In genomic region chr10:64170791-64171190, GRCh38 we compare ENCODE assay signal across 19 cellular contexts.
DNase-seq lines count a peak whose midpoint lies in the region; ATAC-seq and TF ChIP-seq lines count a peak whose summit lies in the region.
"Had no signal": no experiment of that assay in that cellular context is flagged by ENCODE, and none has a peak within 500 bp of the region (broad histone marks: within the 10 kb centered on the region; RNA-seq: fewer than 3 reads in every experiment).

No MANE protein-coding gene starts in this region.

- H4K5ac ChIP-seq in mesendoderm (ENCODE audit: low read length), result no peak overlapping the region

- no peak overlapping the region for H3K9ac ChIP-seq in mesendoderm (ENCODE audit: low read length)
- H3K9ac ChIP-seq: GM23248 had no signal

- H3K4me2 ChIP-seq in mesendoderm (ENCODE audit: low read length), result no peak overlapping the region

- H2BK5ac ChIP-seq in mesendoderm (ENCODE audit: low read length), result no peak overlapping the region

- H4K8ac ChIP-seq in mesendoderm (ENCODE audit: low read depth, low read length), result no peak overlapping the region

- DNase-seq in WTC11 (ENCODE audit: low spot score), result peak; percentile 10
- DNase-seq in chondrocyte (ENCODE audit: low spot score), result peak; percentile 75
- DNase-seq in mesendoderm, result no peak
- DNase-seq in sciatic nerve (ENCODE audit: low spot score), result peak; percentile 48
- no peak for DNase-seq in occipital lobe (lab: John Stamatoyannopoulos, UW)
- DNase-seq in activated T-cell treated with anti-CD3 and anti-CD28 coated beads, Interleukin-2, amount 50 U/mL, for 48 hours, result no peak
- no peak for DNase-seq in SW 1271 (lab: John Stamatoyannopoulos, UW)
- DNase-seq: CD4-positive, CD25-positive, alpha-beta regulatory T cell; CD8-positive, alpha-beta T cell; DMS 273 treated with DMSO at 0.1 percent for 48 hours; DMS79; EL; GDM1; GM23248; H7; HCEC 1CT had no signal

- H2BK15ac ChIP-seq in mesendoderm (replicated peaks; ENCODE audit: low read depth), result no peak overlapping the region

- no peak overlapping the region for H2BK120ac ChIP-seq in mesendoderm (ENCODE audit: low read depth, low read length)

- H3K23ac ChIP-seq in mesendoderm (ENCODE audit: low read length), result no peak overlapping the region

- no peaks in the 10 kb centered on the region for H3K79me2 ChIP-seq in mesendoderm (ENCODE audit: control insufficient read depth, insufficient read depth, low read length)

- H3K27ac ChIP-seq in mesendoderm (ENCODE audit: low read depth, low read length), result no peak overlapping the region
- H3K27ac ChIP-seq: C4-2B, GM23248 had no signal

- no peaks in the 10 kb centered on the region for H3K36me3 ChIP-seq in mesendoderm (ENCODE audit: control insufficient read depth, insufficient read depth, low read length)

- ATAC-seq in WTC11 (no peak), sciatic nerve (no peak), HG03378 (IDR thresholded peaks at IDR 0.05; ENCODE audit: unreplicated experiment) (no peak)
- ATAC-seq: CD8-positive, alpha-beta T cell; GM12878 had no signal

- H3K36me3 Mint-ChIP-seq in WTC11, result no peaks in the 10 kb centered on the region
- no peaks in the 10 kb centered on the region for H3K36me3 Mint-ChIP-seq in chondrocyte (ENCODE audit: low read depth)
- H3K36me3 Mint-ChIP-seq: CD4-positive, CD25-positive, alpha-beta regulatory T cell; CD8-positive, alpha-beta T cell had no signal

- H3K27me3 ChIP-seq in mesendoderm (ENCODE audit: insufficient read depth, low read length, poor library complexity), result no peaks in the 10 kb centered on the region

- H3K27ac Mint-ChIP-seq in WTC11, result no peak overlapping the region
- no peak overlapping the region for H3K27ac Mint-ChIP-seq in chondrocyte (ENCODE audit: unreplicated experiment)
- H3K27ac Mint-ChIP-seq: CD4-positive, CD25-positive, alpha-beta regulatory T cell; CD8-positive, alpha-beta T cell had no signal

- no peak overlapping the region for H3K4me3 ChIP-seq in mesendoderm (ENCODE audit: low read length)
- H3K4me3 ChIP-seq: GM12878, GM23248 had no signal

- H3K4me1 ChIP-seq in mesendoderm (ENCODE audit: control insufficient read depth, low read depth, low read length), result no peaks in the 10 kb centered on the region

- intact Hi-C loops in sciatic nerve (cut with DNase I), result no loop called here

- no peak overlapping the region for H3K56ac ChIP-seq in mesendoderm (ENCODE audit: low read length)

- no peak overlapping the region for H2AK5ac ChIP-seq in mesendoderm (ENCODE audit: low read length)

- no CpG with 5 or more reads among the region's 35 CpGs for WGBS in mesendoderm (ENCODE audit: extremely low coverage, insufficient coverage, low lambda C conversion rate)

- H3K4ac ChIP-seq in mesendoderm (ENCODE audit: low read depth, low read length), result peak overlapping the region; percentile 55

- POLR2A ChIA-PET in WTC11 (lab: Charles Lee), result no interaction called here

- H3K4me1 Mint-ChIP-seq in WTC11 (no peaks in the 10 kb centered on the region), chondrocyte (ENCODE audit: low read depth) (peaks cover 3% of the 10 kb centered on the region)
- H3K4me1 Mint-ChIP-seq: CD4-positive, CD25-positive, alpha-beta regulatory T cell had no signal

- no peaks in the 10 kb centered on the region for H3K79me1 ChIP-seq in mesendoderm (ENCODE audit: low read length)

- H3K27me3 Mint-ChIP-seq in WTC11 (ENCODE audit: low read depth) (no peaks in the 10 kb centered on the region; the same call in 1 of the 2 replicates), chondrocyte (ENCODE audit: low read depth) (no peaks in the 10 kb centered on the region)
- H3K27me3 Mint-ChIP-seq: CD4-positive, CD25-positive, alpha-beta regulatory T cell had no signal

- H3K9me3 Mint-ChIP-seq in WTC11 (peaks cover 22% of the 10 kb centered on the region), chondrocyte (ENCODE audit: low read depth) (peaks cover 10% of the 10 kb centered on the region)

- CTCF ChIA-PET in WTC11 (lab: Charles Lee), result no interaction called here

- no peak overlapping the region for H3K18ac ChIP-seq in mesendoderm (ENCODE audit: low read length)

- TF ChIP-seq CTCF in WTC11 (IDR thresholded peaks at IDR 0.05) (no peak), chondrocyte (IDR thresholded peaks at IDR 0.05) (no peak)

- H3K4me3 Mint-ChIP-seq in WTC11 (no peak overlapping the region), chondrocyte (ENCODE audit: unreplicated experiment) (no peak overlapping the region)
- H3K4me3 Mint-ChIP-seq: CD4-positive, CD25-positive, alpha-beta regulatory T cell; CD8-positive, alpha-beta T cell had no signal

TF ChIP-seq in WTC11, 78 proteins besides CTCF, POLR2A, EP300 and RAD21:
- TF ChIP-seq, protein P1, sequence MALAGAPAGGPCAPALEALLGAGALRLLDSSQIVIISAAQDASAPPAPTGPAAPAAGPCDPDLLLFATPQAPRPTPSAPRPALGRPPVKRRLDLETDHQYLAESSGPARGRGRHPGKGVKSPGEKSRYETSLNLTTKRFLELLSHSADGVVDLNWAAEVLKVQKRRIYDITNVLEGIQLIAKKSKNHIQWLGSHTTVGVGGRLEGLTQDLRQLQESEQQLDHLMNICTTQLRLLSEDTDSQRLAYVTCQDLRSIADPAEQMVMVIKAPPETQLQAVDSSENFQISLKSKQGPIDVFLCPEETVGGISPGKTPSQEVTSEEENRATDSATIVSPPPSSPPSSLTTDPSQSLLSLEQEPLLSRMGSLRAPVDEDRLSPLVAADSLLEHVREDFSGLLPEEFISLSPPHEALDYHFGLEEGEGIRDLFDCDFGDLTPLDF (CRISPR knock-in tag; IDR thresholded peaks at IDR 0.05), result no peak
- no peak for TF ChIP-seq ZNF396 (CRISPR knock-in tag; IDR thresholded peaks at IDR 0.05; ENCODE audit: borderline replicate concordance)
- no peak for TF ChIP-seq NR2C2 (CRISPR knock-in tag; IDR thresholded peaks at IDR 0.05)
- TF ChIP-seq CREB1 (CRISPR knock-in tag; IDR thresholded peaks at IDR 0.05), result no peak
- no peak for TF ChIP-seq ZNF423 (CRISPR knock-in tag; IDR thresholded peaks at IDR 0.05)
- TF ChIP-seq MYBL2 (CRISPR knock-in tag; IDR thresholded peaks at IDR 0.05), result no peak
- no peak for TF ChIP-seq CBFB (CRISPR knock-in tag; IDR thresholded peaks at IDR 0.05; ENCODE audit: low read depth)
- TF ChIP-seq FOXK1 (CRISPR knock-in tag; IDR thresholded peaks at IDR 0.05), result no peak
- TF ChIP-seq ELF4 (CRISPR knock-in tag; IDR thresholded peaks at IDR 0.05; ENCODE audit: low read depth), result no peak
- no peak for TF ChIP-seq ERG (CRISPR knock-in tag; IDR thresholded peaks at IDR 0.05)
- no peak for TF ChIP-seq USF2 (CRISPR knock-in tag; IDR thresholded peaks at IDR 0.05)
- no peak for TF ChIP-seq ZNF232 (CRISPR knock-in tag; IDR thresholded peaks at IDR 0.05)
- no peak for TF ChIP-seq NR3C1 (CRISPR knock-in tag; conservative IDR thresholded peaks at IDR 0.05; ENCODE audit: low read depth)
- no peak for TF ChIP-seq ESRRA (CRISPR knock-in tag; IDR thresholded peaks at IDR 0.05; ENCODE audit: borderline replicate concordance)

Comparison
In these comparisons a context has a peak if more than half of its experiments do, and no peak if none do; other contexts are left out.
1. DNase-seq: peak in WTC11 (single experiment), chondrocyte (single experiment) and sciatic nerve (single experiment); none in mesendoderm (single experiment), occipital lobe (single experiment), activated T-cell treated with anti-CD3 and anti-CD28 coated beads, Interleukin-2, amount 50 U/mL, for 48 hours (0 of 2) and SW 1271 (0 of 2).